Comparison of ENCODE assay signal across 1 cellular context in genomic region chr11:62025429-62026105, GRCh38.
TF ChIP-seq lines count a peak whose summit lies in the region.

No MANE protein-coding gene starts in this region.

TF ChIP-seq in HepG2, 621 proteins besides CTCF, POLR2A, EP300 and RAD21 (continued from another document):
- no peak for TF ChIP-seq ZBTB49 (CRISPR knock-in tag; IDR thresholded peaks at IDR 0.05; ENCODE audit: borderline replicate concordance)
- no peak for TF ChIP-seq ZFP41 (CRISPR knock-in tag; IDR thresholded peaks at IDR 0.05; ENCODE audit: borderline replicate concordance)
- no peak for TF ChIP-seq SRSF4 (IDR thresholded peaks at IDR 0.05; ENCODE audit: low read depth, low read length, poor library complexity, severe bottlenecking)
- no peak for TF ChIP-seq ZNF230 (CRISPR knock-in tag; IDR thresholded peaks at IDR 0.05)
- TF ChIP-seq MIER3 (CRISPR knock-in tag; IDR thresholded peaks at IDR 0.05; ENCODE audit: borderline replicate concordance) = peak; percentile 66; the same call in 1 of the 2 replicates
- no peak for TF ChIP-seq ZC3H4 (CRISPR knock-in tag; IDR thresholded peaks at IDR 0.05; ENCODE audit: borderline replicate concordance)
- no peak for TF ChIP-seq HES4 (CRISPR knock-in tag; IDR thresholded peaks at IDR 0.05; ENCODE audit: borderline replicate concordance)
- TF ChIP-seq ZNF607 (CRISPR knock-in tag; IDR thresholded peaks at IDR 0.05; ENCODE audit: borderline replicate concordance) = no peak; the same call in 1 of the 2 replicates
- TF ChIP-seq ZNF24 (IDR thresholded peaks at IDR 0.05) = no peak
- peak; percentile 79 for TF ChIP-seq GATAD2A (CRISPR knock-in tag; IDR thresholded peaks at IDR 0.05)
- peak; percentile 51 to 73 for TF ChIP-seq MAFK (conservative IDR thresholded peaks at IDR 0.05 in 1 of 2, IDR thresholded peaks at IDR 0.05 in 1 of 2; ENCODE audit: low read length in 2 of 2)
- TF ChIP-seq JUND (CRISPR knock-in tag; IDR thresholded peaks at IDR 0.05) = peak; percentile 57; the same call in 1 of the 2 replicates
- no peak for TF ChIP-seq ZNF503 (CRISPR knock-in tag; IDR thresholded peaks at IDR 0.05)
- TF ChIP-seq GATA4 (IDR thresholded peaks at IDR 0.05; ENCODE audit: borderline replicate concordance, low read depth) = peak; percentile 44; the same call in 1 of the 2 replicates
- TF ChIP-seq ZNF382 (CRISPR knock-in tag; IDR thresholded peaks at IDR 0.05; ENCODE audit: borderline replicate concordance) = no peak
- TF ChIP-seq IRX3 (CRISPR knock-in tag; IDR thresholded peaks at IDR 0.05; ENCODE audit: borderline replicate concordance, low read depth) = no peak
- TF ChIP-seq SOX5 (CRISPR knock-in tag; IDR thresholded peaks at IDR 0.05; ENCODE audit: borderline replicate concordance) = peak; percentile 83; the same call in 1 of the 2 replicates
- TF ChIP-seq, protein P1, sequence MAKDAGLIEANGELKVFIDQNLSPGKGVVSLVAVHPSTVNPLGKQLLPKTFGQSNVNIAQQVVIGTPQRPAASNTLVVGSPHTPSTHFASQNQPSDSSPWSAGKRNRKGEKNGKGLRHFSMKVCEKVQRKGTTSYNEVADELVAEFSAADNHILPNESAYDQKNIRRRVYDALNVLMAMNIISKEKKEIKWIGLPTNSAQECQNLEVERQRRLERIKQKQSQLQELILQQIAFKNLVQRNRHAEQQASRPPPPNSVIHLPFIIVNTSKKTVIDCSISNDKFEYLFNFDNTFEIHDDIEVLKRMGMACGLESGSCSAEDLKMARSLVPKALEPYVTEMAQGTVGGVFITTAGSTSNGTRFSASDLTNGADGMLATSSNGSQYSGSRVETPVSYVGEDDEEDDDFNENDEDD (CRISPR knock-in tag; IDR thresholded peaks at IDR 0.05; ENCODE audit: borderline replicate concordance) = no peak; the same call in 1 of the 2 replicates
- no peak for TF ChIP-seq MAFG (CRISPR knock-in tag; IDR thresholded peaks at IDR 0.05)
- TF ChIP-seq KLF13 (CRISPR knock-in tag; IDR thresholded peaks at IDR 0.05) = no peak
- no peak for TF ChIP-seq ATM (IDR thresholded peaks at IDR 0.05; ENCODE audit: borderline replicate concordance)
- TF ChIP-seq HNRNPLL (IDR thresholded peaks at IDR 0.05; ENCODE audit: low read depth, low read length, poor library complexity, severe bottlenecking) = no peak
- TF ChIP-seq ZNF34 (CRISPR knock-in tag; IDR thresholded peaks at IDR 0.05; ENCODE audit: borderline replicate concordance) = no peak
- no peak for TF ChIP-seq ARHGAP35 (CRISPR knock-in tag; IDR thresholded peaks at IDR 0.05; ENCODE audit: borderline replicate concordance)
- no peak for TF ChIP-seq PHB2 (IDR thresholded peaks at IDR 0.05; ENCODE audit: partially characterized antibody)
